ENCODE assay signal across 1 cellular context in genomic region chr9:97944612-97945011, GRCh38.
A peak's percentile ranks its signal among the peaks of the same experiment; 100 is the strongest.
TF ChIP-seq lines count a peak whose summit lies in the region.

No MANE protein-coding gene starts in this region.

TF ChIP-seq in K562, 482 proteins besides CTCF, POLR2A, EP300 and RAD21 (continued from another document):
- TF ChIP-seq, protein P1, sequence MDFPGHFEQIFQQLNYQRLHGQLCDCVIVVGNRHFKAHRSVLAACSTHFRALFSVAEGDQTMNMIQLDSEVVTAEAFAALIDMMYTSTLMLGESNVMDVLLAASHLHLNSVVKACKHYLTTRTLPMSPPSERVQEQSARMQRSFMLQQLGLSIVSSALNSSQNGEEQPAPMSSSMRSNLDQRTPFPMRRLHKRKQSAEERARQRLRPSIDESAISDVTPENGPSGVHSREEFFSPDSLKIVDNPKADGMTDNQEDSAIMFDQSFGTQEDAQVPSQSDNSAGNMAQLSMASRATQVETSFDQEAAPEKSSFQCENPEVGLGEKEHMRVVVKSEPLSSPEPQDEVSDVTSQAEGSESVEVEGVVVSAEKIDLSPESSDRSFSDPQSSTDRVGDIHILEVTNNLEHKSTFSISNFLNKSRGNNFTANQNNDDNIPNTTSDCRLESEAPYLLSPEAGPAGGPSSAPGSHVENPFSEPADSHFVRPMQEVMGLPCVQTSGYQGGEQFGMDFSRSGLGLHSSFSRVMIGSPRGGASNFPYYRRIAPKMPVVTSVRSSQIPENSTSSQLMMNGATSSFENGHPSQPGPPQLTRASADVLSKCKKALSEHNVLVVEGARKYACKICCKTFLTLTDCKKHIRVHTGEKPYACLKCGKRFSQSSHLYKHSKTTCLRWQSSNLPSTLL (IDR thresholded peaks at IDR 0.05) = no peak
- TF ChIP-seq NRF1 (conservative IDR thresholded peaks at IDR 0.05 in 1 of 2, IDR thresholded peaks at IDR 0.05 in 1 of 2) = no peak
- peak in 1 of 2 experiments; percentile 9; a peak in 2 of 4 replicates for TF ChIP-seq KDM1A (IDR thresholded peaks at IDR 0.05)
- TF ChIP-seq EP400 (IDR thresholded peaks at IDR 0.05) = 0 out of 2 replicates have a peak, but pooled peaks have one; percentile 7
- TF ChIP-seq BCOR (IDR thresholded peaks at IDR 0.05) = peak; percentile 36; the same call in 1 of the 2 replicates
- peak; percentile 56 for TF ChIP-seq HMBOX1 (IDR thresholded peaks at IDR 0.05)
- peak; percentile 45 for TF ChIP-seq CREM (IDR thresholded peaks at IDR 0.05; ENCODE audit: low read depth)
- peak; percentile 32; the same call in 1 of the 2 replicates for TF ChIP-seq TCF7L2 (IDR thresholded peaks at IDR 0.05; ENCODE audit: low read depth, low read length)
- TF ChIP-seq, protein P2, sequence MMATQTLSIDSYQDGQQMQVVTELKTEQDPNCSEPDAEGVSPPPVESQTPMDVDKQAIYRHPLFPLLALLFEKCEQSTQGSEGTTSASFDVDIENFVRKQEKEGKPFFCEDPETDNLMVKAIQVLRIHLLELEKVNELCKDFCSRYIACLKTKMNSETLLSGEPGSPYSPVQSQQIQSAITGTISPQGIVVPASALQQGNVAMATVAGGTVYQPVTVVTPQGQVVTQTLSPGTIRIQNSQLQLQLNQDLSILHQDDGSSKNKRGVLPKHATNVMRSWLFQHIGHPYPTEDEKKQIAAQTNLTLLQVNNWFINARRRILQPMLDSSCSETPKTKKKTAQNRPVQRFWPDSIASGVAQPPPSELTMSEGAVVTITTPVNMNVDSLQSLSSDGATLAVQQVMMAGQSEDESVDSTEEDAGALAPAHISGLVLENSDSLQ (IDR thresholded peaks at IDR 0.05) = peak; percentile 43
- TF ChIP-seq NBN (IDR thresholded peaks at IDR 0.05; ENCODE audit: low read depth) = peak; percentile 33; the same call in 1 of the 2 replicates
- TF ChIP-seq SETDB1 (IDR thresholded peaks at IDR 0.05; ENCODE audit: low read length) = no peak
- TF ChIP-seq PPARD (CRISPR knock-in tag; IDR thresholded peaks at IDR 0.05) = no peak
- no peak for TF ChIP-seq NEUROD1 (IDR thresholded peaks at IDR 0.05; ENCODE audit: borderline replicate concordance, low read depth, low read length, partially characterized antibody)
- TF ChIP-seq RB1 (IDR thresholded peaks at IDR 0.05; ENCODE audit: low read depth) = no peak
- TF ChIP-seq, protein P3, sequence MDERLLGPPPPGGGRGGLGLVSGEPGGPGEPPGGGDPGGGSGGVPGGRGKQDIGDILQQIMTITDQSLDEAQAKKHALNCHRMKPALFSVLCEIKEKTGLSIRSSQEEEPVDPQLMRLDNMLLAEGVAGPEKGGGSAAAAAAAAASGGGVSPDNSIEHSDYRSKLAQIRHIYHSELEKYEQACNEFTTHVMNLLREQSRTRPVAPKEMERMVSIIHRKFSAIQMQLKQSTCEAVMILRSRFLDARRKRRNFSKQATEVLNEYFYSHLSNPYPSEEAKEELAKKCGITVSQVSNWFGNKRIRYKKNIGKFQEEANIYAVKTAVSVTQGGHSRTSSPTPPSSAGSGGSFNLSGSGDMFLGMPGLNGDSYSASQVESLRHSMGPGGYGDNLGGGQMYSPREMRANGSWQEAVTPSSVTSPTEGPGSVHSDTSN (CRISPR knock-in tag; IDR thresholded peaks at IDR 0.05; ENCODE audit: low read depth) = no peak
- TF ChIP-seq, protein P3 (tag; conservative IDR thresholded peaks at IDR 0.05; ENCODE audit: low read depth) = peak; percentile 51; the same call in 1 of the 2 replicates
- TF ChIP-seq FOSL1 (tag; conservative IDR thresholded peaks at IDR 0.05) = peak; percentile 48
- TF ChIP-seq, protein P4, sequence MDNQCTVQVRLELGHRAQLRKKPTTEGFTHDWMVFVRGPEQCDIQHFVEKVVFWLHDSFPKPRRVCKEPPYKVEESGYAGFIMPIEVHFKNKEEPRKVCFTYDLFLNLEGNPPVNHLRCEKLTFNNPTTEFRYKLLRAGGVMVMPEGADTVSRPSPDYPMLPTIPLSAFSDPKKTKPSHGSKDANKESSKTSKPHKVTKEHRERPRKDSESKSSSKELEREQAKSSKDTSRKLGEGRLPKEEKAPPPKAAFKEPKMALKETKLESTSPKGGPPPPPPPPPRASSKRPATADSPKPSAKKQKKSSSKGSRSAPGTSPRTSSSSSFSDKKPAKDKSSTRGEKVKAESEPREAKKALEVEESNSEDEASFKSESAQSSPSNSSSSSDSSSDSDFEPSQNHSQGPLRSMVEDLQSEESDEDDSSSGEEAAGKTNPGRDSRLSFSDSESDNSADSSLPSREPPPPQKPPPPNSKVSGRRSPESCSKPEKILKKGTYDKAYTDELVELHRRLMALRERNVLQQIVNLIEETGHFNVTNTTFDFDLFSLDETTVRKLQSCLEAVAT (IDR thresholded peaks at IDR 0.05) = peak in 1 of 2 experiments; percentile 22; a peak in 1 of 4 replicates
- peak; percentile 71 for TF ChIP-seq MEIS2 (IDR thresholded peaks at IDR 0.05; ENCODE audit: partially characterized antibody)
